ENCODE assay signal across 15 cellular contexts in genomic region chr22:21694795-21695431, GRCh38.
"Had no signal": no experiment of that assay in that cellular context is flagged by ENCODE, and none has a peak within 500 bp of the region (broad histone marks: within the 10 kb centered on the region; RNA-seq: fewer than 3 reads in every experiment).

No MANE protein-coding gene starts in this region.

- H3K4me3 Mint-ChIP-seq: naive thymus-derived CD8-positive, alpha-beta T cell had no signal

- H3K27me3 Mint-ChIP-seq: naive thymus-derived CD8-positive, alpha-beta T cell had no signal

- ATAC-seq: activated CD4-positive, CD25-positive, alpha-beta regulatory T cell treated with anti-CD3 and anti-CD28 coated beads, Interleukin-2, amount 50 U/mL, for 24 hours; mucosa of descending colon; naive thymus-derived CD8-positive, alpha-beta T cell; stimulated activated naive CD8-positive, alpha-beta T cell treated with anti-CD3 and anti-CD28 coated beads, Interleukin-15, Interleukin-2, amounts not matched to agents 100 U/mL and 50 U/mL, for 24 hours had no signal

- H3K9me3 Mint-ChIP-seq: naive thymus-derived CD8-positive, alpha-beta T cell had no signal

- DNase-seq: activated CD8-positive, alpha-beta memory T cell treated with anti-CD3 and anti-CD28 coated beads for 24 hours; activated CD8-positive, alpha-beta memory T cell treated with anti-CD3 and anti-CD28 coated beads, Interleukin-2, amount 50 U/mL, for 48 hours; activated gamma-delta T cell treated with Interleukin-2 at 50 U/mL for 16 hours; cortex of kidney; effector CD4-positive, alpha-beta T cell; esophagus squamous epithelium; mesenchymal stem cell; naive thymus-derived CD8-positive, alpha-beta T cell; nucleus accumbens; stimulated activated CD4-positive, alpha-beta T cell treated with anti-CD3 and anti-CD28 coated beads, Interleukin-1b, Interleukin-23, amount 100 ng/mL, for 48 hours; stimulated activated CD8-positive, alpha-beta memory T cell treated with anti-CD3 and anti-CD28 coated beads, Interleukin-4, amount 100 ng/mL, for 48 hours; stimulated activated naive CD8-positive, alpha-beta T cell treated with anti-CD3 and anti-CD28 coated beads, Interleukin-15, Interleukin-2, amounts not matched to agents 100 U/mL and 50 U/mL, for 24 hours; substantia nigra had no signal
